In genomic region chr12:27711957-27712356, GRCh38 we compare ENCODE assay signal across 1 cellular context.
TF ChIP-seq lines count a peak whose summit lies in the region.

No MANE protein-coding gene starts in this region.

TF ChIP-seq in IMR-90, 13 proteins besides CTCF, POLR2A, EP300 and RAD21 (continued from another document):
- TF ChIP-seq ELK1 (IDR thresholded peaks at IDR 0.05; ENCODE audit: borderline replicate concordance, low read depth, low read length), result no peak
